ENCODE assay signal across 9 cellular contexts in the genomic region with DNA sequence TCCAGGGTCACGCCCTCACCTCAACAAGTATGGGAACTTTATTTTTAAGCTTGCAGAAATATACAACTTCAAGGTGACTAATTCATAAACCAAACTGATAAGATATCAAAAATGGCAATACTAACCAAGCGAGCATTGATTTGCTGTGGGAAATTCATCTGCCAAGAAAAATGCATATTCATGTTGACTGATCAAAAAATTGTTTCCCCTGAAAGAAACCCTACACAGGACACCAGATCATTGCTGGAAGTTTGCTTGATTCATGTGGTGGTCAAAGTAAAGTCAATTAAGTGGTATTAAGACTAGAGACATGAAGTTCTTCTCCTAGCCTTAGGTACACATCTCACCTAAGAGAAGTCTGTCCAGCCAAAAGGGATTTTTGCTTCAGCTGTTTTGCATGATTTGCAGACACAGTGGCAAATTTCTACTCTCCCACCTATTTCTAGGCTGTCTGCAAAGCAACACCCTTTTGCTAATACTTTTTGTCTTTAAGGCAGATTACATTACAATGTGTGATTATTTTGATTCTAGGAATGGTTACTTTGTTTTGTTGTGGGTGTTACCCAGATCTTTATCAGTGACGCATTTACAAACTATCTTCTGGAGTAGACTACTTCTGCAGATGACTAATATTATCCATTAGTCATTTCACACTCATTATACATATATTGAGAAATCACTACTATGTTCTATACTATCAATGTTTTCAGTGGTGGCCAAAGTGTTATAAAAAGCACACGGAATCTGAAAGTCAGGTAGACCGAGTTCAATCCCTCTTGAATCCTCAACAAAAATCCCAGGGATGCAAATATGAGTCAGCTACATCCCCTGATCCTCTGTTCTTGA. TPM values are rescaled to one million over a fixed set of nuclear protein-coding genes. Genes with fewer than 3 reads are reported as not detected.
DNase-seq lines count a peak whose midpoint lies in the region; ATAC-seq and FAIRE-seq lines count a peak whose summit lies in the region.
"Had no signal": no experiment of that assay in that cellular context is flagged by ENCODE, and none has a peak within 500 bp of the region (broad histone marks: within the 10 kb centered on the region; RNA-seq: fewer than 3 reads in every experiment).

No MANE protein-coding gene starts in this region.

- ATAC-seq in GM19438 (IDR thresholded peaks at IDR 0.05; ENCODE audit: low read depth, unreplicated experiment) (peak; percentile 48), HG03432 (IDR thresholded peaks at IDR 0.05; ENCODE audit: unreplicated experiment) (peak; percentile 90)

- peaks cover 79% of the 10 kb centered on the region for H3K4me1 Mint-ChIP-seq in activated naive CD8-positive, alpha-beta T cell (ENCODE audit: low read depth)

- H3K27me3 Mint-ChIP-seq in activated naive CD8-positive, alpha-beta T cell = no peaks in the 10 kb centered on the region

- peak; percentile 65 for DNase-seq in COLO829 (ENCODE audit: low spot score)
- DNase-seq in renal cortical epithelial cell (ENCODE audit: low read depth) = peak; percentile 54
- DNase-seq in NCI-H2196 treated with DMSO at 0.1 percent for 48 hours (lab: John Stamatoyannopoulos, UW; ENCODE audit: unreplicated experiment) = no peak
- no peak for DNase-seq in frontal cortex (ENCODE audit: low spot score in 2 of 2)
- no peak for DNase-seq in DMS79 (lab: John Stamatoyannopoulos, UW)
- DNase-seq: heart right ventricle had no signal

- H3K4me3 Mint-ChIP-seq in activated naive CD8-positive, alpha-beta T cell = peak overlapping the region; percentile 87

- no peaks in the 10 kb centered on the region for H3K9me3 Mint-ChIP-seq in activated naive CD8-positive, alpha-beta T cell (ENCODE audit: low read depth)

- peaks cover 28% of the 10 kb centered on the region for H3K36me3 Mint-ChIP-seq in activated naive CD8-positive, alpha-beta T cell

- no peak for FAIRE-seq in frontal cortex (lab: Jason Lieb, UNC)

- peak overlapping the region; percentile 100 for H3K27ac Mint-ChIP-seq in activated naive CD8-positive, alpha-beta T cell

RNA-seq across cellular contexts. Expression of gene SAMSN1, which starts 12.3 kb away (rescaled TPM):
- total RNA-seq in renal cortical epithelial cell (0.35 TPM in 1 of 2 replicates, not detected in the other), frontal cortex (3.3 TPM)

Comparison
In these comparisons a context has a peak if more than half of its experiments do, and no peak if none do; other contexts are left out.
1. DNase-seq: peak in COLO829 (single experiment) and renal cortical epithelial cell (single experiment); none in NCI-H2196 treated with DMSO at 0.1 percent for 48 hours (single experiment), frontal cortex (0 of 2) and DMS79 (single experiment).